In genomic region chr6:99241905-99242534, GRCh38 we compare ENCODE assay signal across 8 cellular contexts.
DNase-seq lines count a peak whose midpoint lies in the region; ATAC-seq and TF ChIP-seq lines count a peak whose summit lies in the region.

No MANE protein-coding gene starts in this region.

- DNase-seq in AG08395 (ENCODE audit: low spot score) (peak; percentile 2), NCI-H345 (lab: John Stamatoyannopoulos, UW) (peak; percentile 18), dorsolateral prefrontal cortex (peak in 3 of 10 donors; percentile 15 to 29 (median 26)), progenitor cell of endocrine pancreas (ENCODE audit: low spot score, unreplicated experiment) (no peak)
- DNase-seq in activated T-cell treated with anti-CD3 and anti-CD28 coated beads, Interleukin-2, amount 50 U/mL, for 48 hours: no peak
- no peak for DNase-seq in stimulated activated effector memory CD8-positive, alpha-beta T cell treated with anti-CD3 and anti-CD28 coated beads, Interleukin-12 subunit alpha, Interleukin-12 subunit beta, amount 100 ng/mL, for 72 hours (ENCODE audit: low spot score in 2 of 2)

- H3K36me3 Mint-ChIP-seq in progenitor cell of endocrine pancreas (ENCODE audit: insufficient read depth): no peaks in the 10 kb centered on the region
- no peaks in the 10 kb centered on the region for H3K36me3 Mint-ChIP-seq in stimulated activated effector memory CD8-positive, alpha-beta T cell treated with anti-CD3 and anti-CD28 coated beads, Interleukin-12 subunit alpha, Interleukin-12 subunit beta, amount 100 ng/mL, for 72 hours

- TF ChIP-seq CTCF in GM12873 (IDR thresholded peaks at IDR 0.05; ENCODE audit: insufficient read depth, low read depth, low read length, missing control alignments) (peak; percentile 54), dorsolateral prefrontal cortex (IDR thresholded peaks at IDR 0.05 in 54 of 56, conservative IDR thresholded peaks at IDR 0.05 in 2 of 56; ENCODE audit: low read depth in 1 of 56, partially characterized antibody in 56 of 56) (peak in 54 of 56 donors; percentile 35 to 73 (median 54)), progenitor cell of endocrine pancreas (IDR thresholded peaks at IDR 0.05; ENCODE audit: unreplicated experiment) (peak; percentile 65)

- no peak overlapping the region for H3K27ac Mint-ChIP-seq in progenitor cell of endocrine pancreas
- no peak overlapping the region for H3K27ac Mint-ChIP-seq in stimulated activated effector memory CD8-positive, alpha-beta T cell treated with anti-CD3 and anti-CD28 coated beads, Interleukin-12 subunit alpha, Interleukin-12 subunit beta, amount 100 ng/mL, for 72 hours

- H3K27ac ChIP-seq in dorsolateral prefrontal cortex: no peak overlapping the region

- intact Hi-C loops in dorsolateral prefrontal cortex (cut with DNase I): no loop called here

- H3K4me3 ChIP-seq in dorsolateral prefrontal cortex: no peak overlapping the region

- H3K4me1 Mint-ChIP-seq in progenitor cell of endocrine pancreas (ENCODE audit: low read depth): no peaks in the 10 kb centered on the region
- no peaks in the 10 kb centered on the region for H3K4me1 Mint-ChIP-seq in stimulated activated effector memory CD8-positive, alpha-beta T cell treated with anti-CD3 and anti-CD28 coated beads, Interleukin-12 subunit alpha, Interleukin-12 subunit beta, amount 100 ng/mL, for 72 hours

- H3K27me3 ChIP-seq in dorsolateral prefrontal cortex: peaks cover 0 to 11% (median 0%) of the 10 kb centered on the region in 45 donors

- H3K9me3 Mint-ChIP-seq in progenitor cell of endocrine pancreas (ENCODE audit: low read depth): no peaks in the 10 kb centered on the region
- no peaks in the 10 kb centered on the region for H3K9me3 Mint-ChIP-seq in stimulated activated effector memory CD8-positive, alpha-beta T cell treated with anti-CD3 and anti-CD28 coated beads, Interleukin-12 subunit alpha, Interleukin-12 subunit beta, amount 100 ng/mL, for 72 hours

- H3K4me3 Mint-ChIP-seq in progenitor cell of endocrine pancreas (ENCODE audit: low read depth): no peak overlapping the region
- no peak overlapping the region for H3K4me3 Mint-ChIP-seq in stimulated activated effector memory CD8-positive, alpha-beta T cell treated with anti-CD3 and anti-CD28 coated beads, Interleukin-12 subunit alpha, Interleukin-12 subunit beta, amount 100 ng/mL, for 72 hours

- ATAC-seq in HG02870 (IDR thresholded peaks at IDR 0.05; ENCODE audit: unreplicated experiment): no peak
- no peak for ATAC-seq in stimulated activated effector memory CD8-positive, alpha-beta T cell treated with anti-CD3 and anti-CD28 coated beads, Interleukin-12 subunit alpha, Interleukin-12 subunit beta, amount 100 ng/mL, for 72 hours

- peaks cover 3% of the 10 kb centered on the region for H3K27me3 Mint-ChIP-seq in progenitor cell of endocrine pancreas

Comparison
In these comparisons a context has a peak if more than half of its experiments do, and no peak if none do; other contexts are left out.
1. DNase-seq: peak in AG08395 (single experiment) and NCI-H345 (single experiment); none in progenitor cell of endocrine pancreas (single experiment), activated T-cell treated with anti-CD3 and anti-CD28 coated beads, Interleukin-2, amount 50 U/mL, for 48 hours (0 of 2) and stimulated activated effector memory CD8-positive, alpha-beta T cell treated with anti-CD3 and anti-CD28 coated beads, Interleukin-12 subunit alpha, Interleukin-12 subunit beta, amount 100 ng/mL, for 72 hours (0 of 2).
2. Peak in every context shown above with its lines, with median percentiles within 50 percentile points of each other: CTCF ChIP-seq.